2 cellular contexts compared by ENCODE assay signal in genomic region chr12:6323340-6323994, GRCh38.
A peak's percentile ranks its signal among the peaks of the same experiment; 100 is the strongest.
TF ChIP-seq lines count a peak whose summit lies in the region.

No MANE protein-coding gene starts in this region.

TF ChIP-seq in WTC11, 78 proteins besides CTCF, POLR2A, EP300 and RAD21 (continues in another document):
- TF ChIP-seq FOXK1 (CRISPR knock-in tag; IDR thresholded peaks at IDR 0.05) (peak; percentile 52), MAX (CRISPR knock-in tag; IDR thresholded peaks at IDR 0.05) (no peak), ATF6 (CRISPR knock-in tag; IDR thresholded peaks at IDR 0.05) (no peak), ZBTB21 (CRISPR knock-in tag; IDR thresholded peaks at IDR 0.05; ENCODE audit: borderline replicate concordance) (peak; percentile 27; the same call in 1 of the 2 replicates), ZNF671 (CRISPR knock-in tag; IDR thresholded peaks at IDR 0.05) (peak; percentile 38; the same call in 1 of the 2 replicates), FOXP1 (CRISPR knock-in tag; IDR thresholded peaks at IDR 0.05; ENCODE audit: borderline replicate concordance) (0 out of 2 replicates have a peak, but pooled peaks have one; percentile 38), ZNF423 (CRISPR knock-in tag; IDR thresholded peaks at IDR 0.05) (peak; percentile 64), ZNF425 (CRISPR knock-in tag; conservative IDR thresholded peaks at IDR 0.05) (no peak), FOXP4 (CRISPR knock-in tag; IDR thresholded peaks at IDR 0.05) (no peak), E2F4 (CRISPR knock-in tag; IDR thresholded peaks at IDR 0.05; ENCODE audit: borderline replicate concordance, low read depth) (no peak), JAZF1 (CRISPR knock-in tag; IDR thresholded peaks at IDR 0.05) (no peak), SMAD3 (CRISPR knock-in tag; IDR thresholded peaks at IDR 0.05; ENCODE audit: borderline replicate concordance) (no peak), ZNF281 (CRISPR knock-in tag; IDR thresholded peaks at IDR 0.05) (no peak), ZNF317 (CRISPR knock-in tag; IDR thresholded peaks at IDR 0.05; ENCODE audit: borderline replicate concordance, low read depth) (no peak), ATF1 (CRISPR knock-in tag; IDR thresholded peaks at IDR 0.05) (no peak)

TF ChIP-seq in H1, 55 proteins besides CTCF, POLR2A, EP300 and RAD21:
- TF ChIP-seq KDM4A (IDR thresholded peaks at IDR 0.05; ENCODE audit: low read depth, low read length, severe bottlenecking) (no peak), TAF7 (optimal IDR thresholded peaks at IDR 0.05; ENCODE audit: borderline replicate concordance, low read depth, low read length) (peak; percentile 70), CREB1 (IDR thresholded peaks at IDR 0.05) (peak; percentile 32; the same call in 1 of the 2 replicates), YY1 (IDR thresholded peaks at IDR 0.05; ENCODE audit: low read depth, low read length) (peak; percentile 51), ATF2 (IDR thresholded peaks at IDR 0.05; ENCODE audit: low read length) (peak; percentile 86), SIX5 (IDR thresholded peaks at IDR 0.05; ENCODE audit: low read depth, low read length) (no peak), HDAC6 (IDR thresholded peaks at IDR 0.05; ENCODE audit: low read depth, low read length) (no peak), BCL11A (IDR thresholded peaks at IDR 0.05; ENCODE audit: low read depth in 2 of 2, low read length in 2 of 2) (no peak), CHD7 (IDR thresholded peaks at IDR 0.05; ENCODE audit: insufficient replicate concordance, low read length) (no peak), HDAC2 (IDR thresholded peaks at IDR 0.05; ENCODE audit: borderline replicate concordance in 1 of 2, low read depth in 2 of 2, low read length in 2 of 2) (peak; percentile 69 to 81; a peak in 2 of 4 replicates), NRF1 (IDR thresholded peaks at IDR 0.05; ENCODE audit: low read depth, low read length) (no peak), JUN (IDR thresholded peaks at IDR 0.05; ENCODE audit: low read depth, low read length) (peak; percentile 76; the same call in 1 of the 2 replicates), ASH2L (IDR thresholded peaks at IDR 0.05; ENCODE audit: low read length) (peak; percentile 83), JUND (IDR thresholded peaks at IDR 0.05; ENCODE audit: low read length) (peak; percentile 97), MAFK (IDR thresholded peaks at IDR 0.05; ENCODE audit: low read depth, low read length) (peak; percentile 87), BACH1 (IDR thresholded peaks at IDR 0.05; ENCODE audit: low read length) (peak; percentile 98), ATF3 (IDR thresholded peaks at IDR 0.05; ENCODE audit: insufficient read depth, low read depth, low read length) (peak; percentile 57; the same call in 1 of the 2 replicates), SP1 (IDR thresholded peaks at IDR 0.05; ENCODE audit: low read depth, low read length) (peak; percentile 60; the same call in 1 of the 2 replicates), RBBP5 (IDR thresholded peaks at IDR 0.05; ENCODE audit: borderline replicate concordance, low read depth, low read length) (0 out of 2 replicates have a peak, but pooled peaks have one; percentile 69), POLR2AphosphoS5 (IDR thresholded peaks at IDR 0.05; ENCODE audit: low read depth, low read length) (peak; percentile 24; the same call in 1 of the 2 replicates), SIN3A (conservative IDR thresholded peaks at IDR 0.05 in 1 of 2, IDR thresholded peaks at IDR 0.05 in 1 of 2; ENCODE audit: low read depth in 1 of 2, low read length in 2 of 2) (no peak; a peak in 2 of 4 replicates), SAP30 (IDR thresholded peaks at IDR 0.05; ENCODE audit: insufficient read depth, insufficient replicate concordance, low read length) (no peak)
